20 cellular contexts compared by ENCODE assay signal in genomic region chr12:76275511-76276093, GRCh38.
DNase-seq lines count a peak whose midpoint lies in the region; ATAC-seq and TF ChIP-seq lines count a peak whose summit lies in the region.
"Had no signal": no experiment of that assay in that cellular context is flagged by ENCODE, and none has a peak within 500 bp of the region (broad histone marks: within the 10 kb centered on the region; RNA-seq: fewer than 3 reads in every experiment).

No MANE protein-coding gene starts in this region.

- ATAC-seq in IMR-90 (ENCODE audit: low read depth) (no peak), RWPE2 (ENCODE audit: low read depth) (0 out of 3 replicates have a peak, but pooled peaks have one; percentile 11), GM21786 (IDR thresholded peaks at IDR 0.05; ENCODE audit: unreplicated experiment) (no peak)
- ATAC-seq: left lung had no signal

- H3K9me3 Mint-ChIP-seq in endodermal cell, result no peaks in the 10 kb centered on the region

- peak overlapping the region; percentile 26 for H2BK5ac ChIP-seq in IMR-90 (ENCODE audit: low read depth, low read length, poor library complexity, severe bottlenecking)

- H3K27me3 ChIP-seq in ACC112 (ENCODE audit: insufficient read depth, low read length) (no peaks in the 10 kb centered on the region), IMR-90 (ENCODE audit: control insufficient read depth, insufficient read depth, low read length) (no peaks in the 10 kb centered on the region), RWPE2 (ENCODE audit: insufficient read depth, poor library complexity, severe bottlenecking) (no peaks in the 10 kb centered on the region), endodermal cell (ENCODE audit: control insufficient read depth, insufficient read depth, low read length, poor library complexity, severe bottlenecking) (no peaks in the 10 kb centered on the region)
- H3K27me3 ChIP-seq: left lung had no signal

- peak overlapping the region; percentile 97 for H3K4ac ChIP-seq in IMR-90 (ENCODE audit: low read depth, low read length)

- H3K9ac ChIP-seq in IMR-90 (ENCODE audit: low read depth, low read length), result no peak overlapping the region
- H3K9ac ChIP-seq in endodermal cell (ENCODE audit: extremely low read depth, low read length, poor library complexity, severe bottlenecking), result no peak overlapping the region

- CTCF ChIA-PET in IMR-90 (lab: Yijun Ruan, JAX), result no interaction called here

- no peaks in the 10 kb centered on the region; the same call in 1 of the 2 replicates for H4K20me1 ChIP-seq in IMR-90 (ENCODE audit: insufficient read depth, low read length)

- H4K91ac ChIP-seq in IMR-90 (ENCODE audit: insufficient read depth, low read depth, low read length), result peak overlapping the region; percentile 88

- H3K27ac Mint-ChIP-seq in endodermal cell, result no peak overlapping the region

- no peak for TF ChIP-seq RAD21 in IMR-90 (IDR thresholded peaks at IDR 0.05; ENCODE audit: low read length)

- POLR2A ChIA-PET in IMR-90 (lab: Charles Lee; ENCODE audit: unreplicated experiment), result interaction anchor here (1.1 kb wide), 1 partner anchor 9 kb away, joined by 3 read pairs; no protein-coding TSS in a partner anchor

- in situ Hi-C loops in IMR-90 (cut with MboI; ENCODE audit: low sequenced_read_pairs), result no loop called here

- peaks cover 13% of the 10 kb centered on the region for H3K4me1 Mint-ChIP-seq in endodermal cell

- H3K36me3 ChIP-seq in ACC112 (ENCODE audit: insufficient read depth, low read length), result peaks cover 6% of the 10 kb centered on the region; the same call in 1 of the 2 replicates
- no peaks in the 10 kb centered on the region; the same call in 1 of the 2 replicates for H3K36me3 ChIP-seq in IMR-90 (ENCODE audit: control insufficient read depth, insufficient read depth, low read length)
- no peaks in the 10 kb centered on the region for H3K36me3 ChIP-seq in RWPE2 (ENCODE audit: low read depth)
- H3K36me3 ChIP-seq in endodermal cell (ENCODE audit: control insufficient read depth, insufficient read depth, low read length), result no peaks in the 10 kb centered on the region
- H3K36me3 ChIP-seq: left lung had no signal

- no peak overlapping the region for H2AK9ac ChIP-seq in IMR-90 (replicated peaks; ENCODE audit: low read depth, low read length, poor library complexity)

- intact Hi-C loops in IMR-90 (cut with micrococcal nuclease), result loop anchor here (5.0 kb wide), 2 partner anchors 52 to 193 kb away; partner anchors contain the start of gene NAP1L1

- H4K5ac ChIP-seq in IMR-90 (ENCODE audit: low read depth, low read length), result peak overlapping the region; percentile 55; the same call in 1 of the 2 replicates

- H3K27ac ChIP-seq in ACC112 (ENCODE audit: low read depth, low read length) (peak overlapping the region; percentile 54), IMR-90 (ENCODE audit: insufficient read depth, low read length) (peak overlapping the region; percentile 46; the same call in 1 of the 2 replicates), RWPE2 (ENCODE audit: poor library complexity, severe bottlenecking) (peak overlapping the region; percentile 76), endodermal cell (ENCODE audit: low read depth, low read length) (no peak overlapping the region)
- H3K27ac ChIP-seq: left lung had no signal

- TF ChIP-seq CTCF in IMR-90 (conservative IDR thresholded peaks at IDR 0.05; ENCODE audit: low read depth, low read length) (no peak), RWPE2 (IDR thresholded peaks at IDR 0.05; ENCODE audit: poor library complexity, severe bottlenecking) (no peak), endodermal cell (conservative IDR thresholded peaks at IDR 0.05) (no peak)

- H3K79me1 ChIP-seq in IMR-90 (ENCODE audit: low read depth in 1 of 2, low read length in 2 of 2), result peaks cover 16 to 55% of the 10 kb centered on the region in 2 experiments; a peak in 3 of 4 replicates

- H3K18ac ChIP-seq in IMR-90 (ENCODE audit: low read depth, low read length), result peak overlapping the region; percentile 64

- WGBS in IMR-90 (ENCODE audit: extremely low coverage in 2 of 2, insufficient read length in 1 of 2), 2 experiments, result no CpG with 5 or more reads among the region's 5 CpGs
- WGBS in endodermal cell (ENCODE audit: insufficient coverage in 1 of 2, insufficient read length in 1 of 2), 2 experiments, result 96 to 97% methylated on average over 3 to 5 of the region's 5 CpGs

- TF ChIP-seq POLR2A in IMR-90 (IDR thresholded peaks at IDR 0.05; ENCODE audit: low read depth, low read length), result no peak

- H2BK120ac ChIP-seq in IMR-90 (ENCODE audit: low read depth, low read length), result peak overlapping the region; percentile 97

- no peak overlapping the region for H3K4me3 Mint-ChIP-seq in endodermal cell

- no TSS peak for BruUV-seq in IMR-90 (replicated peaks; lab: Mats Ljungman, UMichigan)

- dilution Hi-C loops in IMR-90 (cut with HindIII; ENCODE audit: low sequenced_read_pairs, unreplicated experiment), result no loop called here

- H2BK20ac ChIP-seq in IMR-90 (ENCODE audit: low read depth, low read length), result peak overlapping the region; percentile 96

- H2AFZ ChIP-seq in ACC112 (ENCODE audit: low read length, unreplicated experiment) (peak overlapping the region; percentile 32), IMR-90 (replicated peaks; ENCODE audit: low read length, poor library complexity) (no peak overlapping the region)

- peak overlapping the region; percentile 89 for H3K14ac ChIP-seq in IMR-90 (replicated peaks; ENCODE audit: low read depth, low read length)

- no peaks in the 10 kb centered on the region for H3K36me3 Mint-ChIP-seq in endodermal cell (ENCODE audit: low read depth)
- H3K36me3 Mint-ChIP-seq: CD14-positive monocyte had no signal

- no peak overlapping the region; the same call in 1 of the 2 replicates for H3K4me3 ChIP-seq in ACC112 (ENCODE audit: low read depth, low read length)
- H3K4me3 ChIP-seq in IMR-90 (ENCODE audit: insufficient read depth, low read depth, low read length), result no peak overlapping the region
- no peak overlapping the region for H3K4me3 ChIP-seq in RWPE2 (ENCODE audit: severe bottlenecking)
- no peak overlapping the region for H3K4me3 ChIP-seq in endodermal cell (ENCODE audit: low read length)
- H3K4me3 ChIP-seq: left lung had no signal

- peak overlapping the region; percentile 32; the same call in 1 of the 2 replicates for H3K4me2 ChIP-seq in IMR-90 (ENCODE audit: low read depth, low read length)

- peak overlapping the region; percentile 100 for H2AK5ac ChIP-seq in IMR-90 (ENCODE audit: low read depth, low read length)

- H2BK15ac ChIP-seq in IMR-90 (ENCODE audit: low read depth, low read length), result peak overlapping the region; percentile 100; the same call in 2 of the 3 replicates

- no peak overlapping the region for H3K56ac ChIP-seq in IMR-90 (ENCODE audit: extremely low read depth, insufficient read depth, low read length)

- DNase-seq in IMR-90 (no peak), RWPE2 (ENCODE audit: low spot score) (no peak), endodermal cell (peak; percentile 29), ureter (ENCODE audit: low spot score) (no peak)
- no peak for DNase-seq in activated CD4-positive, alpha-beta T cell treated with anti-CD3 and anti-CD28 coated beads, Interleukin-2, amount 50 U/mL, for 1 hour
- DNase-seq in activated CD4-positive, alpha-beta T cell treated with anti-CD3 and anti-CD28 coated beads for 48 hours, result no peak
- DNase-seq: activated CD4-positive, alpha-beta T cell treated with anti-CD3 and anti-CD28 coated beads for 4 hours; activated CD8-positive, alpha-beta memory T cell treated with anti-CD3 and anti-CD28 coated beads, Interleukin-2, amount 50 U/mL, for 4 hours; activated gamma-delta T cell; anterior cingulate cortex; cerebellar nuclear complex; effector memory CD4-positive, alpha-beta T cell; glutamatergic neuron; left lung; NCI-H1436 treated with DMSO at 0.1 percent for 48 hours; NCI-H526 treated with DMSO at 0.1 percent for 48 hours; stimulated activated CD4-positive, alpha-beta T cell treated with anti-CD3 and anti-CD28 coated beads, Interleukin-4, amount 100 ng/mL, for 4 hours had no signal

- H3K4me1 ChIP-seq in ACC112 (ENCODE audit: control insufficient read depth, insufficient read depth, low read length, unreplicated experiment) (peaks cover 52% of the 10 kb centered on the region), IMR-90 (ENCODE audit: control insufficient read depth, insufficient read depth, low read length) (peaks cover 27% of the 10 kb centered on the region), RWPE2 (ENCODE audit: insufficient read depth, poor library complexity, severe bottlenecking) (peaks cover 31% of the 10 kb centered on the region), endodermal cell (ENCODE audit: control insufficient read depth, insufficient read depth, low read length) (peaks cover 8% of the 10 kb centered on the region)
- H3K4me1 ChIP-seq: left lung had no signal

- H3K23ac ChIP-seq in IMR-90 (ENCODE audit: low read depth, low read length), result peak overlapping the region; percentile 63

- H3K79me2 ChIP-seq in ACC112 (ENCODE audit: control insufficient read depth, insufficient read depth, low read length, unreplicated experiment), result peaks cover 23% of the 10 kb centered on the region

- peak overlapping the region; percentile 62 to 81 for H4K8ac ChIP-seq in IMR-90 (ENCODE audit: low read depth in 2 of 2, low read length in 2 of 2)

- H3K9me3 ChIP-seq in IMR-90 (ENCODE audit: control insufficient read depth, insufficient read depth, low read length), result no peaks in the 10 kb centered on the region
- H3K9me3 ChIP-seq in RWPE2 (ENCODE audit: severe bottlenecking), result no peaks in the 10 kb centered on the region
- H3K9me3 ChIP-seq in endodermal cell (ENCODE audit: control insufficient read depth, low read length), result no peaks in the 10 kb centered on the region
- H3K9me3 ChIP-seq: left lung had no signal

- H3K9me1 ChIP-seq in IMR-90 (ENCODE audit: insufficient read depth, low read length), result peaks cover 34% of the 10 kb centered on the region

- no peaks in the 10 kb centered on the region for H3K27me3 Mint-ChIP-seq in endodermal cell (ENCODE audit: insufficient read depth)

TF ChIP-seq in IMR-90, 13 proteins besides CTCF, POLR2A, EP300 and RAD21 (continues in another document):
- TF ChIP-seq MXI1 (IDR thresholded peaks at IDR 0.05; ENCODE audit: borderline replicate concordance, low read depth, low read length), result no peak
- no peak for TF ChIP-seq FOS (IDR thresholded peaks at IDR 0.05; ENCODE audit: low read depth, low read length)
- TF ChIP-seq MAFK (IDR thresholded peaks at IDR 0.05; ENCODE audit: low read depth, low read length), result no peak
- no peak for TF ChIP-seq BHLHE40 (IDR thresholded peaks at IDR 0.05; ENCODE audit: low read depth, low read length)
- no peak for TF ChIP-seq CEBPB (IDR thresholded peaks at IDR 0.05; ENCODE audit: low read depth, low read length)
- no peak for TF ChIP-seq RCOR1 (IDR thresholded peaks at IDR 0.05; ENCODE audit: insufficient replicate concordance, low read length)
